Comparison of ENCODE assay signal across 1 cellular context in the genomic region with DNA sequence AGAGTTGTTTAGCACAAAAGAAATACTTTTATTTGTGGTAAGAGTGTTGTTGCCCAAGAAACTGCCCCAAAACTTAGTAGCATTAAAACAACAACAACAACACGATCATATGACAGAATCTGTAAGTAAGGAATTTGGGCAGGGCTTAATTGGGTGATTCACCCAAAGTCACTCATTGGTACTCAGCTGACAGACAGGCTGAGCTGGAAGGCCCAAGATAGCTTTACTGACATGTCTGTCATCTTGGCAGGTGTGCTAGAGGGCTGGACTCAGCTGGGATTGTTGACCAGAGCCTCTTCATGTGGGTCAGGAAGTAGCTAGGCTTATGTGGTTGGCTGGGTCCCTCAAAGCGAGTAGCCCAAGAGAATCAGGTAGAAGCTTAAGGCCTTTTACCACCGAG.
TF ChIP-seq lines count a peak whose summit lies in the region.

No MANE protein-coding gene starts in this region.

TF ChIP-seq in GM12878, 131 proteins besides CTCF, POLR2A, EP300 and RAD21 (continued from another document):
- TF ChIP-seq DPF2 (IDR thresholded peaks at IDR 0.05): no peak
